Comparison of ENCODE assay signal across 28 cellular contexts in genomic region chr12:131620520-131620919, GRCh38.
DNase-seq lines count a peak whose midpoint lies in the region; ATAC-seq and TF ChIP-seq lines count a peak whose summit lies in the region.
"Had no signal": no experiment of that assay in that cellular context is flagged by ENCODE, and none has a peak within 500 bp of the region (broad histone marks: within the 10 kb centered on the region; RNA-seq: fewer than 3 reads in every experiment).

No MANE protein-coding gene starts in this region.

- H3K4me1 ChIP-seq in RWPE2 (ENCODE audit: insufficient read depth, poor library complexity, severe bottlenecking) (peaks cover 26% of the 10 kb centered on the region), transverse colon (no peaks in the 10 kb centered on the region)
- H3K4me1 ChIP-seq: body of pancreas had no signal

- in situ Hi-C loops in transverse colon (cut with MboI; ENCODE audit: low pct_ligation_motif_present in 1 of 4, low pct_unique_long_range_greater_than_20kb in 1 of 4, low sequenced_read_pairs in 3 of 4): loop anchor here in 1 of 4 donors (5.0 kb wide), 1 partner anchor 273 kb away; no protein-coding TSS in a partner anchor

- H3K36me3 ChIP-seq in RWPE2 (ENCODE audit: low read depth) (no peaks in the 10 kb centered on the region), transverse colon (no peaks in the 10 kb centered on the region)

- TF ChIP-seq EP300 in transverse colon (IDR thresholded peaks at IDR 0.05; ENCODE audit: low read depth): no peak

- peak overlapping the region; percentile 87 for H3K27ac ChIP-seq in RWPE2 (ENCODE audit: poor library complexity, severe bottlenecking)
- H3K27ac ChIP-seq in substantia nigra (ENCODE audit: low read depth, low read length, poor library complexity, severe bottlenecking): peak overlapping the region; percentile 96
- H3K27ac ChIP-seq in transverse colon: no peak overlapping the region
- H3K27ac ChIP-seq: 22Rv1, body of pancreas, skin epidermis had no signal

- H3K9me3 ChIP-seq in RWPE2 (ENCODE audit: severe bottlenecking) (no peaks in the 10 kb centered on the region), transverse colon (no peaks in the 10 kb centered on the region)
- H3K9me3 ChIP-seq: body of pancreas had no signal

- no peak for TF ChIP-seq CTCF in RWPE2 (IDR thresholded peaks at IDR 0.05; ENCODE audit: poor library complexity, severe bottlenecking)
- TF ChIP-seq CTCF in transverse colon (IDR thresholded peaks at IDR 0.05): no peak

- intact Hi-C loops in transverse colon (cut with DNase I; ENCODE audit: low total_unique reads): no loop called here

- WGBS in transverse colon (ENCODE audit: low coverage in 1 of 2), 2 donors: 72 to 73% methylated on average over 3 to 6 of the region's 6 CpGs

- no peak for TF ChIP-seq POLR2A in transverse colon (IDR thresholded peaks at IDR 0.05)

- no peak; the same call in 2 of the 3 replicates for ATAC-seq in RWPE2 (ENCODE audit: low read depth)
- no peak for ATAC-seq in HG03439 (IDR thresholded peaks at IDR 0.05; ENCODE audit: unreplicated experiment)
- ATAC-seq in GM18868 (IDR thresholded peaks at IDR 0.05; ENCODE audit: unreplicated experiment): no peak
- ATAC-seq: activated naive CD8-positive, alpha-beta T cell treated with anti-CD3 and anti-CD28 coated beads, Interleukin-2, amount 50 U/mL, for 24 hours; body of pancreas; esophagus mucosa had no signal

- no peak overlapping the region for H3K4me3 ChIP-seq in RWPE2 (ENCODE audit: severe bottlenecking)
- no peak overlapping the region for H3K4me3 ChIP-seq in transverse colon
- H3K4me3 ChIP-seq: body of pancreas, lung, skin epidermis had no signal

- DNase-seq in NCI-H1436 (lab: John Stamatoyannopoulos, UW) (peak; percentile 10), NCI-H1436 treated with DMSO at 0.1 percent for 48 hours (lab: John Stamatoyannopoulos, UW) (no peak), RWPE2 (ENCODE audit: low spot score) (no peak), globus pallidus (ENCODE audit: low spot score) (peak; percentile 69), substantia nigra (lab: John Stamatoyannopoulos, UW) (peak in 1 of 49 donors; percentile 9), transverse colon (no peak)
- DNase-seq: activated CD4-positive, alpha-beta memory T cell treated with anti-CD3 and anti-CD28 coated beads, Interleukin-2, amount 10 ng/mL, durations not matched to agents 7 days and 5 days; activated CD4-positive, CD25-positive, alpha-beta regulatory T cell; activated effector memory CD4-positive, alpha-beta T cell treated with anti-CD3 and anti-CD28 coated beads, Interleukin-2, amount 50 U/mL, for 16 hours; activated naive CD8-positive, alpha-beta T cell treated with anti-CD3 and anti-CD28 coated beads, Interleukin-2, amount 50 U/mL, for 24 hours; AML-193; body of pancreas; DND-41; effector CD8-positive, alpha-beta T cell; HFFc6; NCI-H1105 treated with DMSO at 0.1 percent for 48 hours; NCI-H510A treated with DMSO at 0.1 percent for 48 hours; RPMI8226; stimulated activated CD4-positive, alpha-beta T cell treated with anti-CD3 and anti-CD28 coated beads, Interleukin-2, amount 100 ng/mL, for 24 hours; stimulated activated naive CD4-positive, alpha-beta T cell; T1000; trophoblast cell had no signal

- H3K27me3 ChIP-seq in RWPE2 (ENCODE audit: insufficient read depth, poor library complexity, severe bottlenecking): no peaks in the 10 kb centered on the region
- H3K27me3 ChIP-seq in transverse colon: peaks cover 24% of the 10 kb centered on the region

Comparison
In these comparisons a context has a peak if more than half of its experiments do, and no peak if none do; other contexts are left out.
1. DNase-seq: peak in NCI-H1436 (single experiment) and globus pallidus (single experiment); none in NCI-H1436 treated with DMSO at 0.1 percent for 48 hours (single experiment), RWPE2 (single experiment) and transverse colon (single experiment).
2. H3K27ac ChIP-seq: peak in RWPE2 (single experiment) and substantia nigra (single experiment); none in transverse colon (0 of 4).